Comparison of ENCODE assay signal across 10 cellular contexts in the genomic region with DNA sequence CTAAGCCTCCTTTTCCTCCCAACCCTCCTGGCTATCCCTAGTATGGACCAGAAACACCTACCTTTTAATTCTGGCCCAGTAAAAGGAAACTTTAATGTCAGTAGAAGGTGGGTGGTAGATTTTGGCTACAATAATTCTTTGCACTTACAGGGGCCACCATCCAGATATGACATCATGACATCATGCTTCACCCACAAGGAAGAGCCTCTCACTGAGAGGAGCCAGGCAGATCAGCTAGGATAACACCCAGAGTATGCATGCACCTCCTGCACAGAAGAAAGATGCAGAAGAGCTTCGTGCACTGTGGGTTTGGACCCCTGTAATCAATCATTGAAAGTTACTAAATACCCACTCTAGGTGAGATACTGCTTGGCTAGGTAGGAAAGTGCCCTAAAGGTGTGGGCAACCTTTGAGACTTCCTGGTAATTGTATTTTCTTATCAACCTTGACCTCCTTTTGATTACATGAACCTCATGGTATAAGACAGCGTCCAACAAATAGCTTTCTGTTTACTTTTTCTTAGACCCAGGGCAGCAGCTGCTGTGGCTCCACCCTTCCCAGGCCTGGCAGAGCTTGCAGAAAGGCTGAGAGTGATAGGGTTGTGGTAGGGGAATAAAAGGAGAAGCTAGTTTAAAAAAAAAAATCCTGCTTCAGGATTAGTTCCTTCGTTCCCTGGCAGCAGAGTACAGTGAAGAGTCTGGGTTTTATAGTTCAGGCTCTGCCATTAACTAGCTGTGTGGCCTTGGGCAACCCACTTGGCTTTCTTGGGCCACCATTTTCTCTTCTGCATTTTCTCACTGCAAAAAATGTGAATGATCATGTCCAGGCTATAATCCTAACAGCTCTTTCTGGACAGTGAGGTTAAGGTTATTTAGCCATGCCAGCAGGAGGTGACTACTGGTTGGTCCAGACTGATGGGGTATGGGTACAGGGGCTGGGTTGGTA. TPM values are rescaled to one million over a fixed set of nuclear protein-coding genes. Genes with fewer than 3 reads are reported as not detected.
DNase-seq lines count a peak whose midpoint lies in the region; ATAC-seq and TF ChIP-seq lines count a peak whose summit lies in the region.
"Had no signal": no experiment of that assay in that cellular context is flagged by ENCODE, and none has a peak within 500 bp of the region (broad histone marks: within the 10 kb centered on the region; RNA-seq: fewer than 3 reads in every experiment).

No MANE protein-coding gene starts in this region.

- H3K27ac ChIP-seq in mammary epithelial cell (ENCODE audit: insufficient read depth, low read depth, low read length) (peak overlapping the region; percentile 1), neural progenitor cell (no peak overlapping the region)

- peak overlapping the region; percentile 50 for H3K27ac Mint-ChIP-seq in neural progenitor cell

- H3K27me3 ChIP-seq in mammary epithelial cell (ENCODE audit: insufficient read depth, low read length) (no peaks in the 10 kb centered on the region), neural progenitor cell (no peaks in the 10 kb centered on the region)

- intact Hi-C loops in mammary epithelial cell (cut with micrococcal nuclease), result loop anchor here (5.0 kb wide), 1 partner anchor 173 kb away; a partner anchor contains a TSS

- H3K79me2 ChIP-seq in mammary epithelial cell (ENCODE audit: insufficient read depth, low read length), result peaks cover 98% of the 10 kb centered on the region
- peaks cover 65% of the 10 kb centered on the region for H3K79me2 ChIP-seq in neural progenitor cell (ENCODE audit: low read depth)

- peaks cover 21% of the 10 kb centered on the region for H3K36me3 Mint-ChIP-seq in neural progenitor cell

- H3K36me3 ChIP-seq in mammary epithelial cell (ENCODE audit: insufficient read depth, low read length), result peaks cover 12% of the 10 kb centered on the region
- H3K36me3 ChIP-seq in neural progenitor cell, result no peaks in the 10 kb centered on the region

- dilution Hi-C loops in mammary epithelial cell (cut with HindIII; ENCODE audit: low sequenced_read_pairs), result no loop called here

- peaks cover 2% of the 10 kb centered on the region for H3F3A ChIP-seq in neural progenitor cell (ENCODE audit: low read depth)

- ATAC-seq in HG03342 (IDR thresholded peaks at IDR 0.05; ENCODE audit: unreplicated experiment), result no peak
- no peak for ATAC-seq in HG02852 (IDR thresholded peaks at IDR 0.05; ENCODE audit: unreplicated experiment)
- ATAC-seq in HG02623 (IDR thresholded peaks at IDR 0.05; ENCODE audit: unreplicated experiment), result no peak

- H3K4me3 ChIP-seq in mammary epithelial cell (replicated peaks in 1 of 3; ENCODE audit: insufficient read depth in 1 of 3, low read depth in 2 of 3, low read length in 3 of 3) (no peak overlapping the region), neural progenitor cell (no peak overlapping the region)
- H3K4me3 ChIP-seq: smooth muscle cell had no signal

- peak overlapping the region; percentile 15 for H3K4me3 Mint-ChIP-seq in neural progenitor cell

- TF ChIP-seq CTCF in mammary epithelial cell (conservative IDR thresholded peaks at IDR 0.05 in 1 of 2, IDR thresholded peaks at IDR 0.05 in 1 of 2; ENCODE audit: extremely low read depth in 1 of 2, insufficient read depth in 1 of 2, low read depth in 1 of 2, low read length in 2 of 2) (no peak), neural progenitor cell (IDR thresholded peaks at IDR 0.05) (no peak)

- peaks cover 35% of the 10 kb centered on the region for H3K4me1 Mint-ChIP-seq in neural progenitor cell

- DNase-seq in DMS53 (lab: John Stamatoyannopoulos, UW), result peak; percentile 92
- peak; percentile 77 for DNase-seq in NCI-H2196 (lab: John Stamatoyannopoulos, UW; ENCODE audit: unreplicated experiment)
- no peak for DNase-seq in mammary epithelial cell
- no peak for DNase-seq in neural progenitor cell (ENCODE audit: low spot score)
- DNase-seq in AG08396 (ENCODE audit: low spot score), result no peak

- no peak overlapping the region for H3K9ac ChIP-seq in mammary epithelial cell (ENCODE audit: insufficient read depth, low read length)
- H3K9ac ChIP-seq in neural progenitor cell, result no peak overlapping the region

- H3K9me3 ChIP-seq in mammary epithelial cell (replicated peaks; ENCODE audit: insufficient read depth, low read length), result no peaks in the 10 kb centered on the region
- H3K9me3 ChIP-seq in neural progenitor cell (ENCODE audit: low read depth), result no peaks in the 10 kb centered on the region

- H3K4me2 ChIP-seq in mammary epithelial cell (ENCODE audit: insufficient read depth, low read depth, low read length) (no peak overlapping the region), neural progenitor cell (no peak overlapping the region)
- H3K4me2 ChIP-seq: smooth muscle cell had no signal

- peaks cover 2% of the 10 kb centered on the region for H4K20me1 ChIP-seq in mammary epithelial cell (ENCODE audit: insufficient read depth, low read length)
- peaks cover 70% of the 10 kb centered on the region for H4K20me1 ChIP-seq in neural progenitor cell (ENCODE audit: low read depth)

- H2AFZ ChIP-seq in mammary epithelial cell (ENCODE audit: low read depth, low read length) (no peak overlapping the region), neural progenitor cell (replicated peaks) (no peak overlapping the region)

- BruUV-seq in mammary epithelial cell (replicated peaks; lab: Mats Ljungman, UMichigan), result no TSS peak

- no peaks in the 10 kb centered on the region for H3K9me3 Mint-ChIP-seq in neural progenitor cell

- no peaks in the 10 kb centered on the region for H3K27me3 Mint-ChIP-seq in neural progenitor cell (ENCODE audit: insufficient read depth, low read depth)

- in situ Hi-C loops in mammary epithelial cell (cut with MboI; ENCODE audit: low sequenced_read_pairs in 2 of 2), result loop anchor here in 1 of 2 donors (10.0 kb wide), 1 partner anchor 64 kb away; no protein-coding TSS in a partner anchor

- 73% methylated on average over 3 of the region's 3 CpGs for WGBS in mammary epithelial cell (ENCODE audit: low coverage, missing lambda C conversion rate)

- H3K4me1 ChIP-seq in mammary epithelial cell (ENCODE audit: insufficient read depth, low read length), result peaks cover 56% of the 10 kb centered on the region
- H3K4me1 ChIP-seq in neural progenitor cell, result peaks cover 11% of the 10 kb centered on the region

- CTCF ChIA-PET in mammary epithelial cell (lab: Charles Lee; ENCODE audit: low non-redundant PET), result no interaction called here

RNA-seq across cellular contexts. Expression of a gene that starts 6.2 kb away (rescaled TPM):
- total RNA-seq in mammary epithelial cell, result 10 to 100 TPM in 1 of 2 donors, 1 to 10 TPM in 1; 5.2 to 11.6 TPM
- polyA plus RNA-seq in mammary epithelial cell, result 9.3 TPM
- polyA minus RNA-seq in mammary epithelial cell, result 9.1 TPM
- 0.34 and 2.7 TPM in 2 replicates for total RNA-seq in neural progenitor cell (ENCODE audit: low replicate concordance)

RNA-seq across cellular contexts. Expression of a gene that starts 48.8 kb away (rescaled TPM):
- under 1 TPM in 1 of 2 donors, not detected in 1; 0.21 TPM for total RNA-seq in mammary epithelial cell
- polyA plus RNA-seq in mammary epithelial cell, result not detected
- not detected for polyA minus RNA-seq in mammary epithelial cell
- not detected in 2 replicates for total RNA-seq in neural progenitor cell (ENCODE audit: low replicate concordance)
- total RNA-seq: H1, smooth muscle cell had no signal
- polyA plus RNA-seq: smooth muscle cell had no signal

Comparison
In these comparisons a context has a peak if more than half of its experiments do, and no peak if none do; other contexts are left out.
1. DNase-seq: peak in DMS53 (single experiment) and NCI-H2196 (single experiment); none in mammary epithelial cell (single experiment), neural progenitor cell (single experiment) and AG08396 (single experiment).